9 cellular contexts compared by ENCODE assay signal in genomic region chr5:72817076-72817476, GRCh38. TPM values are rescaled to one million over a fixed set of nuclear protein-coding genes. Genes with fewer than 3 reads are reported as not detected.
DNase-seq lines count a peak whose midpoint lies in the region; ATAC-seq, FAIRE-seq and TF ChIP-seq lines count a peak whose summit lies in the region.
"Had no signal": no experiment of that assay in that cellular context is flagged by ENCODE, and none has a peak within 500 bp of the region (broad histone marks: within the 10 kb centered on the region; RNA-seq: fewer than 3 reads in every experiment).

No MANE protein-coding gene starts in this region.

- TF ChIP-seq CTCF in cardiac fibroblast (IDR thresholded peaks at IDR 0.05; ENCODE audit: low read depth, low read length) (no peak), keratinocyte (optimal IDR thresholded peaks at IDR 0.05 in 1 of 3, IDR thresholded peaks at IDR 0.05 in 1 of 3, conservative IDR thresholded peaks at IDR 0.05 in 1 of 3; ENCODE audit: extremely low read depth in 1 of 3, insufficient read depth in 2 of 3, low read length in 3 of 3) (no peak)

- peak; percentile 25 for ATAC-seq in GM19372 (IDR thresholded peaks at IDR 0.05; ENCODE audit: low read depth, unreplicated experiment)
- peak; percentile 39 for ATAC-seq in HG03432 (IDR thresholded peaks at IDR 0.05; ENCODE audit: unreplicated experiment)

- H3K9ac ChIP-seq in keratinocyte (ENCODE audit: control insufficient read depth, extremely low read depth, insufficient read depth, low read length): peak overlapping the region; percentile 95

- no peaks in the 10 kb centered on the region for H3K27me3 ChIP-seq in keratinocyte (ENCODE audit: control insufficient read depth, extremely low read depth, insufficient read depth, low read length)

- no peaks in the 10 kb centered on the region for H3K36me3 ChIP-seq in keratinocyte (ENCODE audit: control insufficient read depth in 2 of 2, extremely low read depth in 1 of 2, insufficient read depth in 2 of 2, low read length in 2 of 2)

- H3K4me2 ChIP-seq in keratinocyte (ENCODE audit: control insufficient read depth, extremely low read depth, insufficient read depth, low read depth, low read length): peak overlapping the region; percentile 99

- peak overlapping the region; percentile 97 for H2AFZ ChIP-seq in keratinocyte (ENCODE audit: control insufficient read depth, low read length)

- peaks cover 23% of the 10 kb centered on the region for H3K4me1 ChIP-seq in keratinocyte (ENCODE audit: control insufficient read depth, extremely low read depth, insufficient read depth, low read length)

- H3K9me3 ChIP-seq in keratinocyte (ENCODE audit: control insufficient read depth, low read depth, low read length): no peaks in the 10 kb centered on the region

- FAIRE-seq in keratinocyte (lab: Jason Lieb, UNC): no peak
- FAIRE-seq: colon had no signal

- H3K4me3 ChIP-seq in cardiac fibroblast (replicated peaks in 1 of 2; ENCODE audit: low read depth in 2 of 2, low read length in 2 of 2) (peak overlapping the region; percentile 83 to 94), keratinocyte (ENCODE audit: control insufficient read depth in 2 of 3, extremely low read depth in 1 of 3, insufficient read depth in 2 of 3, low read depth in 1 of 3, low read length in 3 of 3) (peak overlapping the region; percentile 83 to 86 (median 84))

- DNase-seq in COLO668 (lab: John Stamatoyannopoulos, UW; ENCODE audit: unreplicated experiment) (peak; percentile 51), T follicular helper cell (ENCODE audit: low read depth) (peak; percentile 1), cardiac fibroblast (ENCODE audit: low read depth in 2 of 2) (peak; percentile 70 to 74), keratinocyte (ENCODE audit: low read depth, low spot score) (no peak), NCI-H1694 (lab: John Stamatoyannopoulos, UW) (no peak)
- peak; percentile 4 to 16 (median 14) for DNase-seq in stimulated activated CD4-positive, alpha-beta T cell treated with anti-CD3 and anti-CD28 coated beads, Interleukin-12 subunit alpha, Interleukin-12 subunit beta, amount 100 ng/mL, for 48 hours (ENCODE audit: low read depth in 2 of 3, low spot score in 1 of 3)

- H3K27ac ChIP-seq in keratinocyte (ENCODE audit: control insufficient read depth, insufficient read depth, low read length): peak overlapping the region; percentile 90

- H3K79me2 ChIP-seq in keratinocyte (ENCODE audit: control insufficient read depth, insufficient read depth, low read length): peaks cover 50% of the 10 kb centered on the region

- no peaks in the 10 kb centered on the region for H3K9me1 ChIP-seq in keratinocyte (ENCODE audit: control insufficient read depth, extremely low read depth, insufficient read depth, low read length)

- H4K20me1 ChIP-seq in keratinocyte (ENCODE audit: control insufficient read depth, extremely low read depth, insufficient read depth, low read length): no peaks in the 10 kb centered on the region

- dilution Hi-C loops in keratinocyte (cut with MboI; ENCODE audit: extremely low pct_ligation_motif_present, low sequenced_read_pairs): no loop called here

RNA-seq across cellular contexts. Expression of gene TNPO1, which starts 0.6 kb away (rescaled TPM):
- polyA plus RNA-seq in keratinocyte: 59.9 to 123 TPM (median 76.8 TPM) in 3 replicates
- polyA plus RNA-seq in keratinocyte (2011; ENCODE audit: low read depth): 108 TPM
- polyA plus RNA-seq in keratinocyte (2011; cell fraction: cytosol; rRNA removed): 64.7 and 86.9 TPM in 2 replicates
- 65.4 and 98.4 TPM in 2 replicates for polyA plus RNA-seq in keratinocyte (2011; cell fraction: nucleus; rRNA removed)
- 32.9 and 69.1 TPM in 2 replicates for polyA plus RNA-seq in keratinocyte (2012; ENCODE audit: low replicate concordance)
- polyA minus RNA-seq in keratinocyte: 95.4 to 241 TPM (median 192 TPM) in 3 replicates
- polyA minus RNA-seq in keratinocyte (2011; cell fraction: cytosol; rRNA and poly(A)+ RNA removed): 127 TPM
- polyA minus RNA-seq in keratinocyte (2011; cell fraction: nucleus; rRNA and poly(A)+ RNA removed): 138 and 265 TPM in 2 replicates

Comparison
In these comparisons a context has a peak if more than half of its experiments do, and no peak if none do; other contexts are left out.
1. DNase-seq: peak in COLO668 (single experiment), T follicular helper cell (single experiment), cardiac fibroblast (2 of 2) and stimulated activated CD4-positive, alpha-beta T cell treated with anti-CD3 and anti-CD28 coated beads, Interleukin-12 subunit alpha, Interleukin-12 subunit beta, amount 100 ng/mL, for 48 hours (3 of 3); none in keratinocyte (single experiment) and NCI-H1694 (single experiment).